ENCODE assay signal across 11 cellular contexts in genomic region chr4:159283697-159284492, GRCh38.
DNase-seq lines count a peak whose midpoint lies in the region; ATAC-seq, FAIRE-seq and TF ChIP-seq lines count a peak whose summit lies in the region.
"Had no signal": no experiment of that assay in that cellular context is flagged by ENCODE, and none has a peak within 500 bp of the region (broad histone marks: within the 10 kb centered on the region; RNA-seq: fewer than 3 reads in every experiment).

No MANE protein-coding gene starts in this region.

- peak; percentile 40 for ATAC-seq in Right ventricle myocardium superior (ENCODE audit: poor library complexity)
- no peak for ATAC-seq in HG02970 (IDR thresholded peaks at IDR 0.05; ENCODE audit: low FRiP score, unreplicated experiment)
- ATAC-seq: GM12878 had no signal

- DNase-seq in Right ventricle myocardium superior (no peak), cardiac septum (ENCODE audit: low spot score) (no peak), astrocyte of the spinal cord (ENCODE audit: low read depth, low spot score) (peak; percentile 83), iPS-NIHi11 (ENCODE audit: low spot score) (peak; percentile 64), urothelium cell line (ENCODE audit: low spot score) (peak; percentile 56), T-helper 2 cell (no peak), germinal center (ENCODE audit: low spot score) (no peak)
- DNase-seq: NCI-H2029 treated with DMSO at 0.1 percent for 48 hours, thyroid gland had no signal

- TF ChIP-seq CTCF in astrocyte of the spinal cord (IDR thresholded peaks at IDR 0.05; ENCODE audit: low read depth, low read length) = no peak

- intact Hi-C loops in Right ventricle myocardium superior (cut with DNase I) (no loop called here), cardiac septum (cut with DNase I) (no loop called here)

- no peak overlapping the region for H3K4me3 ChIP-seq in astrocyte of the spinal cord (ENCODE audit: low read depth, low read length)
- H3K4me3 ChIP-seq: GM12878, thyroid gland had no signal

- in situ Hi-C loops in astrocyte of the spinal cord (cut with HindIII; ENCODE audit: low sequenced_read_pairs) = no loop called here

- FAIRE-seq in urothelium cell line (lab: Jason Lieb, UNC) = no peak
- FAIRE-seq: GM12878 had no signal

Comparison
In these comparisons a context has a peak if more than half of its experiments do, and no peak if none do; other contexts are left out.
1. DNase-seq: peak in astrocyte of the spinal cord (single experiment), iPS-NIHi11 (single experiment) and urothelium cell line (single experiment); none in Right ventricle myocardium superior (single experiment), cardiac septum (single experiment), T-helper 2 cell (0 of 5) and germinal center (single experiment).